8 cellular contexts compared by ENCODE assay signal in the genomic region with DNA sequence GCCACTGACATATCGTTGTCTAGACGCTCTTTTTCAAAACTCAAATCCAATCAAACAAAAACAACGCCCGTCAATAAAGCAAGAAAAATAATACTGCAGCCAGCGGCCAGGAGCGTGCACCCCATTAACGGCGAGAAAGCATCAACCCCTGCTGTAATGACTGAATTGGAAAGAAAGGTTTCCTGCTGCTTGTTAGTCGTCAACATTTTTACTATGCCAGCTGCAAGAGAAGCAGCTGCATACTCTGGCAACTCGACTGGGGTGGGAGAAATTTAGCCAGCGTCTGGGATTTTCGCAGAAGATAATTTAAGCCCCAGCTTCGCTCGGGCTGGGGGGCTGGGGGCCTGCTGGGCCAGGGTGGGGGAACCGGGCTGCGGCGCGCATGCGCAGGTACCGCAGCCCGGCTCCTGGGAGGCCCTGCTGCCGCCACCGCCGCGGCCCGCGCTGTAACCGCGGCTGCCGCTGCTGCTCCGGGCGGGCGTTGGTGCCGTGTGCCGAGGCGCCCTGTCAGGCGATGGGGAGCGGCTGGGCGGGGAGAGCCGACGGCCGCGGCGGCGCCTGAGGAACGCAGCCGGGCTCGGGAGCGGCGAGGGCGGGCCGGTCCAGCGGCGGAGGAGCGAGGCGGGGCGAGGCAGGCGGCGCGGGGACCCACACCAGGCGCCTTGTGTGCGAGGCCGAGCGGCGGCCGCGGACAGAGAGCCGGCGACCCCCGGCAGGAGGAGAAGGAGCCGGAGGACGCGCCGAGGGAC. TPM values are rescaled to one million over a fixed set of nuclear protein-coding genes. Genes with fewer than 3 reads are reported as not detected.
A peak's percentile ranks its signal among the peaks of the same experiment; 100 is the strongest.
DNase-seq lines count a peak whose midpoint lies in the region; ATAC-seq and TF ChIP-seq lines count a peak whose summit lies in the region.

No MANE protein-coding gene starts in this region.

- peak overlapping the region; percentile 68; the same call in 1 of the 2 replicates for H3K9ac ChIP-seq in KMS-11

- ATAC-seq in GM21786 (IDR thresholded peaks at IDR 0.05; ENCODE audit: unreplicated experiment) (peak; percentile 35), RWPE2 (ENCODE audit: low read depth) (peak; percentile 52), foreskin keratinocyte (peak; percentile 84)

- H3K36me3 ChIP-seq in KMS-11 (ENCODE audit: insufficient read depth) = no peaks in the 10 kb centered on the region
- H3K36me3 ChIP-seq in RWPE2 (ENCODE audit: low read depth) = peaks cover 11% of the 10 kb centered on the region
- no peaks in the 10 kb centered on the region for H3K36me3 ChIP-seq in neuron (ENCODE audit: insufficient read depth, low read length)

- H3K27me3 ChIP-seq in KMS-11 (ENCODE audit: insufficient read depth, low read depth) (no peaks in the 10 kb centered on the region), RWPE2 (ENCODE audit: insufficient read depth, poor library complexity, severe bottlenecking) (no peaks in the 10 kb centered on the region), foreskin keratinocyte (no peaks in the 10 kb centered on the region), neuron (ENCODE audit: insufficient read depth, low read length) (no peaks in the 10 kb centered on the region)

- H3K27ac ChIP-seq in KMS-11 = peak overlapping the region; percentile 79
- peak overlapping the region; percentile 83 for H3K27ac ChIP-seq in RWPE2 (ENCODE audit: poor library complexity, severe bottlenecking)
- H3K27ac ChIP-seq in foreskin keratinocyte = peak overlapping the region; percentile 51

- H3K79me2 ChIP-seq in KMS-11 (ENCODE audit: insufficient read depth, low read depth) = peaks cover 29% of the 10 kb centered on the region; the same call in 1 of the 2 replicates

- peak overlapping the region; percentile 98 for H2AFZ ChIP-seq in KMS-11 (ENCODE audit: low read depth)
- peak overlapping the region; percentile 97 for H2AFZ ChIP-seq in neuron (ENCODE audit: low read depth, low read length)

- H3K4me1 ChIP-seq in KMS-11 (ENCODE audit: low read depth, poor library complexity, severe bottlenecking) (peaks cover 26% of the 10 kb centered on the region), RWPE2 (ENCODE audit: insufficient read depth, poor library complexity, severe bottlenecking) (peaks cover 30% of the 10 kb centered on the region), foreskin keratinocyte (peaks cover 25% of the 10 kb centered on the region), neuron (ENCODE audit: insufficient read depth, low read length) (peaks cover 15% of the 10 kb centered on the region)

- no peak for TF ChIP-seq CTCF in KMS-11 (conservative IDR thresholded peaks at IDR 0.05; ENCODE audit: low read depth, low read length)
- no peak for TF ChIP-seq CTCF in RWPE2 (IDR thresholded peaks at IDR 0.05; ENCODE audit: poor library complexity, severe bottlenecking)
- peak; percentile 15 for TF ChIP-seq CTCF in foreskin keratinocyte (conservative IDR thresholded peaks at IDR 0.05)

- H3K9me3 ChIP-seq in RWPE2 (ENCODE audit: severe bottlenecking) (no peaks in the 10 kb centered on the region), neuron (ENCODE audit: low read length) (no peaks in the 10 kb centered on the region)

- H4K20me1 ChIP-seq in KMS-11 (ENCODE audit: insufficient read depth) = no peaks in the 10 kb centered on the region

- H3K4me2 ChIP-seq in KMS-11 = peak overlapping the region; percentile 76

- DNase-seq in Daoy (ENCODE audit: low read depth) (peak; percentile 90), RWPE2 (ENCODE audit: low spot score) (peak; percentile 55), activated gamma-delta T cell (lab: John Stamatoyannopoulos, UW) (peak; percentile 65), foreskin keratinocyte (peak; percentile 42 to 71), stromal cell of bone marrow (ENCODE audit: low read depth) (peak; percentile 69)

- H3K4me3 ChIP-seq in KMS-11 (IDR thresholded peaks at IDR 0.05; ENCODE audit: insufficient read depth, low read depth, low read length) (peak overlapping the region; percentile 40), RWPE2 (ENCODE audit: severe bottlenecking) (peak overlapping the region; percentile 59), neuron (ENCODE audit: low read length) (peak overlapping the region; percentile 70)

RNA-seq across cellular contexts. Expression of gene STXBP5, which starts 0.7 kb away (rescaled TPM):
- 22.7 and 61.3 TPM in 2 replicates for total RNA-seq in Daoy (2014; rRNA removed; shearing (Covaris generic))
- 20.3 and 22.8 TPM in 2 replicates for total RNA-seq in foreskin keratinocyte
- 2.5 and 3.6 TPM in 2 replicates for polyA plus RNA-seq in foreskin keratinocyte

Comparison
In these comparisons a context has a peak if more than half of its experiments do, and no peak if none do; other contexts are left out.
1. Peak in every context shown above with its lines: DNase-seq, ATAC-seq, H3K4me3 ChIP-seq and H3K27ac ChIP-seq.